ENCODE assay signal across 27 cellular contexts in genomic region chr20:5377484-5377883, GRCh38.
"Had no signal": no experiment of that assay in that cellular context is flagged by ENCODE, and none has a peak within 500 bp of the region (broad histone marks: within the 10 kb centered on the region; RNA-seq: fewer than 3 reads in every experiment).

No MANE protein-coding gene starts in this region.

- H3K9me3 ChIP-seq: suprapubic skin, testis, thoracic aorta, thyroid gland, transverse colon, upper lobe of left lung, upper lobe of right lung, uterus, vagina had no signal

- ATAC-seq: stimulated activated effector memory CD8-positive, alpha-beta T cell treated with anti-CD3 and anti-CD28 coated beads, Interleukin-12 subunit alpha, Interleukin-12 subunit beta, amount 100 ng/mL, for 72 hours; stimulated activated memory B cell treated with anti-CD40 and anti-IgM and Interleukin-4, amounts not matched to agents 10 μg/mL and 1 μg/mL and 100 μg/mL, for 72 hours; stimulated activated naive B cell treated with anti-CD40 and anti-IgM and Interleukin-4, amounts not matched to agents 10 μg/mL and 1 μg/mL and 100 μg/mL, for 72 hours; stimulated activated naive CD8-positive, alpha-beta T cell treated with anti-CD3 and anti-CD28 coated beads, Interleukin-15, amount 100 ng/mL, for 72 hours; stimulated activated naive CD8-positive, alpha-beta T cell treated with anti-CD3 and anti-CD28 coated beads, Interleukin-15, Interleukin-2, amounts not matched to agents 100 U/mL and 50 U/mL, for 24 hours; upper lobe of right lung had no signal

- H3K4me3 ChIP-seq: stomach, suprapubic skin, testis, thoracic aorta, thyroid gland, tibial artery, tibial nerve, transverse colon, upper lobe of left lung, upper lobe of right lung, uterus, vagina had no signal

- H3K4me1 ChIP-seq: stomach, suprapubic skin, testis, thyroid gland, tibial artery, tibial nerve, transverse colon, upper lobe of left lung, upper lobe of right lung, uterus, vagina had no signal

- FAIRE-seq: urothelium cell line had no signal

- H3K36me3 ChIP-seq: stomach, suprapubic skin, thoracic aorta, thyroid gland, tibial artery, tibial nerve, transverse colon, upper lobe of left lung, upper lobe of right lung, uterus, vagina had no signal

- H3K27me3 ChIP-seq: suprapubic skin, testis, thyroid gland, tibial artery, tibial nerve, transverse colon, upper lobe of left lung, upper lobe of right lung, uterus, vagina had no signal

- DNase-seq: stimulated activated CD4-positive, alpha-beta T cell treated with anti-CD3 and anti-CD28 coated beads, Interleukin-2, amount 100 ng/mL, for 48 hours; stimulated activated CD4-positive, alpha-beta T cell treated with anti-CD3 and anti-CD28 coated beads, Interleukin-4, amount 100 ng/mL, for 1 hour; stimulated activated CD4-positive, alpha-beta T cell treated with anti-CD3 and anti-CD28 coated beads, Interleukin-4, amount 100 ng/mL, for 24 hours; stimulated activated CD4-positive, alpha-beta T cell treated with anti-CD3 and anti-CD28 coated beads, Interleukin-4, amount 100 ng/mL, for 4 hours; stimulated activated CD8-positive, alpha-beta memory T cell treated with anti-CD3 and anti-CD28 coated beads, Interleukin-4, amount 100 ng/mL, for 48 hours; stimulated activated naive B cell treated with anti-CD40 and anti-IgM and Interleukin-4, amounts not matched to agents 10 μg/mL and 1 μg/mL and 100 μg/mL, for 72 hours; stimulated activated naive CD4-positive, alpha-beta T cell; stimulated activated naive CD4-positive, alpha-beta T cell treated with Interleukin-2 at 50 U/mL for 16 hours; stimulated activated naive CD8-positive, alpha-beta T cell treated with anti-CD3 and anti-CD28 coated beads, Interleukin-15, amount 100 ng/mL, for 72 hours; stimulated activated naive CD8-positive, alpha-beta T cell treated with anti-CD3 and anti-CD28 coated beads, Interleukin-15, Interleukin-2, amounts not matched to agents 100 U/mL and 50 U/mL, for 24 hours; stomach; substantia nigra; testis; thyroid gland; tibial artery; transverse colon; trophoblast cell; upper lobe of left lung; upper lobe of right lung; uterus had no signal

- H3K27ac ChIP-seq: stomach, suprapubic skin, testis, thoracic aorta, thyroid gland, tibial artery, tibial nerve, transverse colon, upper lobe of left lung, upper lobe of right lung, uterus, vagina had no signal
